Comparison of ENCODE assay signal across 1 cellular context in genomic region chr2:232013701-232014353, GRCh38.
A peak's percentile ranks its signal among the peaks of the same experiment; 100 is the strongest.
TF ChIP-seq lines count a peak whose summit lies in the region.

No MANE protein-coding gene starts in this region.

TF ChIP-seq in H1, 55 proteins besides CTCF, POLR2A, EP300 and RAD21:
- TF ChIP-seq TEAD4 (IDR thresholded peaks at IDR 0.05; ENCODE audit: low read depth, low read length) (0 out of 2 replicates have a peak, but pooled peaks have one; percentile 28), BACH1 (IDR thresholded peaks at IDR 0.05; ENCODE audit: low read length) (no peak)
